10 cellular contexts compared by ENCODE assay signal in genomic region chr5:38467353-38468040, GRCh38.
DNase-seq lines count a peak whose midpoint lies in the region; ATAC-seq lines count a peak whose summit lies in the region.
"Had no signal": no experiment of that assay in that cellular context is flagged by ENCODE, and none has a peak within 500 bp of the region (broad histone marks: within the 10 kb centered on the region; RNA-seq: fewer than 3 reads in every experiment).

No MANE protein-coding gene starts in this region.

- no peak overlapping the region for H3K9ac ChIP-seq in BLaER1

- no peaks in the 10 kb centered on the region for H3K9me3 ChIP-seq in BLaER1
- H3K9me3 ChIP-seq: body of pancreas had no signal

- no peaks in the 10 kb centered on the region for H3K27me3 ChIP-seq in BLaER1
- H3K27me3 ChIP-seq: body of pancreas had no signal

- no peaks in the 10 kb centered on the region for H3K36me3 ChIP-seq in BLaER1

- DNase-seq in brain pericyte (ENCODE audit: low read depth, low spot score) (peak; percentile 83), hypothalamus (lab: John Stamatoyannopoulos, UW) (peak in 28 of 51 donors; percentile 24 to 80 (median 52)), pulmonary artery endothelial cell (ENCODE audit: low read depth, low spot score) (peak; percentile 74), AML-193 (lab: John Stamatoyannopoulos, UW) (no peak), NCI-H345 (lab: John Stamatoyannopoulos, UW) (no peak), mesenteric fat pad (ENCODE audit: low spot score) (no peak)
- DNase-seq: NCI-H1930 had no signal

- ATAC-seq in GM18498 (IDR thresholded peaks at IDR 0.05; ENCODE audit: unreplicated experiment), result no peak

- H3K27ac ChIP-seq in BLaER1, result no peak overlapping the region

- H3K4me3 ChIP-seq in BLaER1, result no peak overlapping the region
- H3K4me3 ChIP-seq: body of pancreas had no signal

- H4K20me1 ChIP-seq in BLaER1, result no peaks in the 10 kb centered on the region

- peaks cover 34% of the 10 kb centered on the region for H3K4me1 ChIP-seq in BLaER1

- peak overlapping the region; percentile 79 for H3K4me2 ChIP-seq in BLaER1

Comparison
In these comparisons a context has a peak if more than half of its experiments do, and no peak if none do; other contexts are left out.
1. DNase-seq: peak in brain pericyte (single experiment), hypothalamus (28 of 51) and pulmonary artery endothelial cell (single experiment); none in AML-193 (0 of 2), NCI-H345 (single experiment) and mesenteric fat pad (single experiment).